10 cellular contexts compared by ENCODE assay signal in the genomic region with DNA sequence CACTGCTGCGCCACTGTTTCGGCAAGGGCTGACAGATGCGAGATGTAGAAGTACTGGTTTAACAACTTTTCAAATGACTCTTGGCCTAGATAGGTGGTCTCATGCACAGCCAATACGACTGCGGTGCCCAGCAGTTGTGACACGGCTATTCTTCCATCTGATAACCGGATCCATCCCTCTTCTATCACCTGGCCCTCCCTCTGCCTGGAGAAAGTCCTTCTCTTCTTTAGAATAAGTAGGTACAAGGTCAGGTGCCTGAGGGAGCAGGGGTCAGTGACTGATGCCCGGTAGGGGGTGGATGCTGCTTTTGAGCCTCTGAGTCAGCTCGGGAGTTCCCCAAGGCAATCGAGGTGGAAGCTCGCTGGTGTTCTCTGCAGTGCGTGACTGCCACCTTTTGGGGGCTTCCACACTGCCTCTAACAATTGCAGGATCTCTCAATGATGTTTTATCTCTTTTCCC.
DNase-seq lines count a peak whose midpoint lies in the region; ATAC-seq, FAIRE-seq and TF ChIP-seq lines count a peak whose summit lies in the region.
"Had no signal": no experiment of that assay in that cellular context is flagged by ENCODE, and none has a peak within 500 bp of the region (broad histone marks: within the 10 kb centered on the region; RNA-seq: fewer than 3 reads in every experiment).

No MANE protein-coding gene starts in this region.

- no peaks in the 10 kb centered on the region; the same call in 1 of the 2 replicates for H3K4me1 ChIP-seq in HAP-1

- no peaks in the 10 kb centered on the region for H3K27me3 ChIP-seq in HAP-1 (ENCODE audit: low read depth)

- H3K9me3 ChIP-seq in HAP-1 = no peaks in the 10 kb centered on the region

- DNase-seq in D721Med (ENCODE audit: insufficient read length, low spot score) = no peak
- peak; percentile 14 to 72 for DNase-seq in HAP-1 (ENCODE audit: low spot score in 2 of 2)
- DNase-seq in RPMI7951 (ENCODE audit: low read depth) = peak; percentile 0
- peak; percentile 49 for DNase-seq in iris pigment epithelial cell (ENCODE audit: low read depth)
- DNase-seq in NCI-H2196 (lab: John Stamatoyannopoulos, UW; ENCODE audit: unreplicated experiment) = no peak
- DNase-seq in Right ventricle myocardium superior = no peak
- DNase-seq in activated CD4-positive, CD25-positive, alpha-beta regulatory T cell (lab: John Stamatoyannopoulos, UW) = no peak
- DNase-seq: T-helper 2 cell had no signal

- in situ Hi-C loops in HAP-1 (cut with MboI; ENCODE audit: low sequenced_read_pairs) = no loop called here

- no peak overlapping the region for H3K4me3 ChIP-seq in HAP-1

- no peaks in the 10 kb centered on the region for H3K36me3 ChIP-seq in HAP-1 (replicated peaks)

- no peak for ATAC-seq in esophagus mucosa
- ATAC-seq in Right ventricle myocardium superior (ENCODE audit: poor library complexity) = no peak

- FAIRE-seq in D721Med (lab: Jason Lieb, UNC) = no peak
- FAIRE-seq: endometrium had no signal

- peak; percentile 37 for TF ChIP-seq CTCF in D721Med (IDR thresholded peaks at IDR 0.05; ENCODE audit: insufficient read depth, missing control alignments)

- intact Hi-C loops in Right ventricle myocardium superior (cut with DNase I) = no loop called here

Comparison
In these comparisons a context has a peak if more than half of its experiments do, and no peak if none do; other contexts are left out.
1. DNase-seq: peak in HAP-1 (2 of 2), RPMI7951 (single experiment) and iris pigment epithelial cell (single experiment); none in D721Med (single experiment), NCI-H2196 (single experiment), Right ventricle myocardium superior (single experiment) and activated CD4-positive, CD25-positive, alpha-beta regulatory T cell (0 of 4).